ENCODE assay signal across 1 cellular context in genomic region chr3:72008226-72008996, GRCh38.
TF ChIP-seq lines count a peak whose summit lies in the region.

No MANE protein-coding gene starts in this region.

TF ChIP-seq in K562, 482 proteins besides CTCF, POLR2A, EP300 and RAD21 (continued from another document and continues in another):
- TF ChIP-seq, protein P1, sequence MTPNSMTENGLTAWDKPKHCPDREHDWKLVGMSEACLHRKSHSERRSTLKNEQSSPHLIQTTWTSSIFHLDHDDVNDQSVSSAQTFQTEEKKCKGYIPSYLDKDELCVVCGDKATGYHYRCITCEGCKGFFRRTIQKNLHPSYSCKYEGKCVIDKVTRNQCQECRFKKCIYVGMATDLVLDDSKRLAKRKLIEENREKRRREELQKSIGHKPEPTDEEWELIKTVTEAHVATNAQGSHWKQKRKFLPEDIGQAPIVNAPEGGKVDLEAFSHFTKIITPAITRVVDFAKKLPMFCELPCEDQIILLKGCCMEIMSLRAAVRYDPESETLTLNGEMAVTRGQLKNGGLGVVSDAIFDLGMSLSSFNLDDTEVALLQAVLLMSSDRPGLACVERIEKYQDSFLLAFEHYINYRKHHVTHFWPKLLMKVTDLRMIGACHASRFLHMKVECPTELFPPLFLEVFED (CRISPR knock-in tag; conservative IDR thresholded peaks at IDR 0.05), result no peak
- no peak for TF ChIP-seq ZNF347 (CRISPR knock-in tag; IDR thresholded peaks at IDR 0.05; ENCODE audit: low read depth)
- no peak for TF ChIP-seq ZNF77 (CRISPR knock-in tag; IDR thresholded peaks at IDR 0.05)
- TF ChIP-seq MBD2 (IDR thresholded peaks at IDR 0.05; ENCODE audit: borderline replicate concordance, low read depth), result no peak
- TF ChIP-seq THRAP3 (IDR thresholded peaks at IDR 0.05; ENCODE audit: borderline replicate concordance), result no peak
- no peak for TF ChIP-seq RBM14 (IDR thresholded peaks at IDR 0.05; ENCODE audit: borderline replicate concordance, insufficient read depth, low read depth, low read length)
- no peak for TF ChIP-seq SMARCA5 (IDR thresholded peaks at IDR 0.05)
- TF ChIP-seq PTTG1 (tag; IDR thresholded peaks at IDR 0.05; ENCODE audit: low read depth), result no peak
- TF ChIP-seq GTF2F1 (IDR thresholded peaks at IDR 0.05; ENCODE audit: low read depth, low read length), result no peak
- no peak for TF ChIP-seq SMARCB1 (IDR thresholded peaks at IDR 0.05; ENCODE audit: insufficient read length, low read depth)
- TF ChIP-seq MEF2A (IDR thresholded peaks at IDR 0.05; ENCODE audit: control insufficient read depth, low read depth, low read length), result no peak
- TF ChIP-seq RFX5 (IDR thresholded peaks at IDR 0.05; ENCODE audit: low read depth, low read length), result no peak
- TF ChIP-seq HEY1 (CRISPR knock-in tag; IDR thresholded peaks at IDR 0.05; ENCODE audit: borderline replicate concordance), result no peak
- no peak for TF ChIP-seq MXI1 (IDR thresholded peaks at IDR 0.05; ENCODE audit: low read depth, low read length)
- TF ChIP-seq NR1H2 (CRISPR knock-in tag; IDR thresholded peaks at IDR 0.05), result no peak
- TF ChIP-seq SFPQ (IDR thresholded peaks at IDR 0.05; ENCODE audit: low read depth, low read length), result no peak
- no peak for TF ChIP-seq CCNT2 (IDR thresholded peaks at IDR 0.05; ENCODE audit: borderline replicate concordance, extremely low read depth, insufficient read length, low read depth, low read length)
- no peak for TF ChIP-seq SREBF2 (CRISPR knock-in tag; IDR thresholded peaks at IDR 0.05)
- TF ChIP-seq FOXJ2 (tag; IDR thresholded peaks at IDR 0.05), result no peak
- TF ChIP-seq BRF1 (IDR thresholded peaks at IDR 0.05; ENCODE audit: borderline replicate concordance, extremely low read depth, insufficient read length), result no peak
- TF ChIP-seq, protein P2, sequence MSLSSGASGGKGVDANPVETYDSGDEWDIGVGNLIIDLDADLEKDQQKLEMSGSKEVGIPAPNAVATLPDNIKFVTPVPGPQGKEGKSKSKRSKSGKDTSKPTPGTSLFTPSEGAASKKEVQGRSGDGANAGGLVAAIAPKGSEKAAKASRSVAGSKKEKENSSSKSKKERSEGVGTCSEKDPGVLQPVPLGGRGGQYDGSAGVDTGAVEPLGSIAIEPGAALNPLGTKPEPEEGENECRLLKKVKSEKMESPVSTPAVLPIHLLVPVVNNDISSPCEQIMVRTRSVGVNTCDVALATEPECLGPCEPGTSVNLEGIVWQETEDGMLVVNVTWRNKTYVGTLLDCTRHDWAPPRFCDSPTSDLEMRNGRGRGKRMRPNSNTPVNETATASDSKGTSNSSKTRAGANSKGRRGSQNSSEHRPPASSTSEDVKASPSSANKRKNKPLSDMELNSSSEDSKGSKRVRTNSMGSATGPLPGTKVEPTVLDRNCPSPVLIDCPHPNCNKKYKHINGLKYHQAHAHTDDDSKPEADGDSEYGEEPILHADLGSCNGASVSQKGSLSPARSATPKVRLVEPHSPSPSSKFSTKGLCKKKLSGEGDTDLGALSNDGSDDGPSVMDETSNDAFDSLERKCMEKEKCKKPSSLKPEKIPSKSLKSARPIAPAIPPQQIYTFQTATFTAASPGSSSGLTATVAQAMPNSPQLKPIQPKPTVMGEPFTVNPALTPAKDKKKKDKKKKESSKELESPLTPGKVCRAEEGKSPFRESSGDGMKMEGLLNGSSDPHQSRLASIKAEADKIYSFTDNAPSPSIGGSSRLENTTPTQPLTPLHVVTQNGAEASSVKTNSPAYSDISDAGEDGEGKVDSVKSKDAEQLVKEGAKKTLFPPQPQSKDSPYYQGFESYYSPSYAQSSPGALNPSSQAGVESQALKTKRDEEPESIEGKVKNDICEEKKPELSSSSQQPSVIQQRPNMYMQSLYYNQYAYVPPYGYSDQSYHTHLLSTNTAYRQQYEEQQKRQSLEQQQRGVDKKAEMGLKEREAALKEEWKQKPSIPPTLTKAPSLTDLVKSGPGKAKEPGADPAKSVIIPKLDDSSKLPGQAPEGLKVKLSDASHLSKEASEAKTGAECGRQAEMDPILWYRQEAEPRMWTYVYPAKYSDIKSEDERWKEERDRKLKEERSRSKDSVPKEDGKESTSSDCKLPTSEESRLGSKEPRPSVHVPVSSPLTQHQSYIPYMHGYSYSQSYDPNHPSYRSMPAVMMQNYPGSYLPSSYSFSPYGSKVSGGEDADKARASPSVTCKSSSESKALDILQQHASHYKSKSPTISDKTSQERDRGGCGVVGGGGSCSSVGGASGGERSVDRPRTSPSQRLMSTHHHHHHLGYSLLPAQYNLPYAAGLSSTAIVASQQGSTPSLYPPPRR (CRISPR knock-in tag; IDR thresholded peaks at IDR 0.05; ENCODE audit: borderline replicate concordance), result no peak
- no peak for TF ChIP-seq DIDO1 (tag; IDR thresholded peaks at IDR 0.05; ENCODE audit: low read depth)
- no peak for TF ChIP-seq HMG20A (CRISPR knock-in tag; conservative IDR thresholded peaks at IDR 0.05)
- TF ChIP-seq ZBTB40 (IDR thresholded peaks at IDR 0.05), result no peak
- no peak for TF ChIP-seq ZBTB40 (CRISPR knock-in tag; IDR thresholded peaks at IDR 0.05)
- TF ChIP-seq ZNF143 (CRISPR knock-in tag; IDR thresholded peaks at IDR 0.05), result no peak
- no peak for TF ChIP-seq SMAD1 (IDR thresholded peaks at IDR 0.05; ENCODE audit: low read depth, low read length, partially characterized antibody)
- TF ChIP-seq GTF2E2 (tag; IDR thresholded peaks at IDR 0.05), result no peak
- TF ChIP-seq PRDM10 (IDR thresholded peaks at IDR 0.05; ENCODE audit: partially characterized antibody), result no peak
- no peak for TF ChIP-seq ZNF121 (CRISPR knock-in tag; conservative IDR thresholded peaks at IDR 0.05)
- no peak for TF ChIP-seq ZNF431 (CRISPR knock-in tag; IDR thresholded peaks at IDR 0.05)
- no peak for TF ChIP-seq KHSRP (IDR thresholded peaks at IDR 0.05)
- no peak for TF ChIP-seq POLR3G (IDR thresholded peaks at IDR 0.05; ENCODE audit: extremely low read depth, insufficient read length, insufficient replicate concordance)
- TF ChIP-seq PURB (CRISPR knock-in tag; IDR thresholded peaks at IDR 0.05; ENCODE audit: low read depth), result no peak
- TF ChIP-seq ZBTB34 (CRISPR knock-in tag; IDR thresholded peaks at IDR 0.05), result no peak
- TF ChIP-seq CBX5 (IDR thresholded peaks at IDR 0.05; ENCODE audit: borderline replicate concordance, low read depth), result no peak
- TF ChIP-seq SMAD4 (CRISPR knock-in tag; conservative IDR thresholded peaks at IDR 0.05), result no peak
- no peak for TF ChIP-seq HCFC1 (IDR thresholded peaks at IDR 0.05; ENCODE audit: low read depth, low read length)
- TF ChIP-seq RBBP5 (IDR thresholded peaks at IDR 0.05; ENCODE audit: borderline replicate concordance, insufficient read depth, low read length, poor library complexity, severe bottlenecking), result no peak
